Comparison of ENCODE assay signal across 14 cellular contexts in genomic region chr7:73885975-73886798, GRCh38. TPM values are rescaled to one million over a fixed set of nuclear protein-coding genes. Genes with fewer than 3 reads are reported as not detected.
DNase-seq lines count a peak whose midpoint lies in the region; ATAC-seq, FAIRE-seq and TF ChIP-seq lines count a peak whose summit lies in the region.
"Had no signal": no experiment of that assay in that cellular context is flagged by ENCODE, and none has a peak within 500 bp of the region (broad histone marks: within the 10 kb centered on the region; RNA-seq: fewer than 3 reads in every experiment).

No MANE protein-coding gene starts in this region.

- H3K9me2 ChIP-seq in PC-3 (replicated peaks; ENCODE audit: low read length), result no peaks in the 10 kb centered on the region

- H3K9me3 ChIP-seq in neuron (ENCODE audit: low read length), result no peaks in the 10 kb centered on the region
- H3K9me3 ChIP-seq in PC-3 (ENCODE audit: low read length), result no peaks in the 10 kb centered on the region
- H3K9me3 ChIP-seq: A549 had no signal

- no peaks in the 10 kb centered on the region for H3K36me3 Mint-ChIP-seq in natural killer cell treated with Interleukin-12 subunit alpha and Interleukin-12 subunit beta and Interleukin-15 and Interleukin-18, amount 100 ng/mL, for 72 hours
- no peaks in the 10 kb centered on the region for H3K36me3 Mint-ChIP-seq in natural killer cell
- no peaks in the 10 kb centered on the region for H3K36me3 Mint-ChIP-seq in activated CD8-positive, alpha-beta memory T cell treated with anti-CD3 and anti-CD28 coated beads, Interleukin-2, amount 10 ng/mL, durations not matched to agents 7 days and 5 days
- H3K36me3 Mint-ChIP-seq: activated naive CD8-positive, alpha-beta T cell had no signal

- intact Hi-C loops in natural killer cell (cut with micrococcal nuclease) (no loop called here), PC-3 (cut with micrococcal nuclease) (no loop called here)

- H3K4me1 ChIP-seq in neuron (ENCODE audit: insufficient read depth, low read length), result peaks cover 5% of the 10 kb centered on the region
- no peaks in the 10 kb centered on the region for H3K4me1 ChIP-seq in PC-3 (ENCODE audit: insufficient read depth, low read length)

- H3K4me2 ChIP-seq in PC-3 (ENCODE audit: low read length), result no peak overlapping the region
- H3K4me2 ChIP-seq: A549 had no signal

- no peak overlapping the region for H3K27ac Mint-ChIP-seq in natural killer cell treated with Interleukin-12 subunit alpha and Interleukin-12 subunit beta and Interleukin-15 and Interleukin-18, amount 100 ng/mL, for 72 hours
- no peak overlapping the region for H3K27ac Mint-ChIP-seq in natural killer cell
- no peak overlapping the region for H3K27ac Mint-ChIP-seq in activated CD8-positive, alpha-beta memory T cell treated with anti-CD3 and anti-CD28 coated beads, Interleukin-2, amount 10 ng/mL, durations not matched to agents 7 days and 5 days
- H3K27ac Mint-ChIP-seq: activated naive CD8-positive, alpha-beta T cell had no signal

- H3F3A ChIP-seq in PC-3 (ENCODE audit: low read length, unreplicated experiment), result no peaks in the 10 kb centered on the region

- H3K27me3 ChIP-seq in neuron (ENCODE audit: insufficient read depth, low read length) (peaks cover 6% of the 10 kb centered on the region), PC-3 (ENCODE audit: low read length) (no peaks in the 10 kb centered on the region)

- no peak for FAIRE-seq in H54 (lab: Jason Lieb, UNC)
- FAIRE-seq: A549, GM18507, keratinocyte had no signal

- ATAC-seq in natural killer cell treated with Interleukin-12 subunit alpha and Interleukin-12 subunit beta and Interleukin-15 and Interleukin-18, amount 100 ng/mL, for 72 hours, result peak; percentile 13 to 17
- ATAC-seq in natural killer cell (no peak), HG02763 (IDR thresholded peaks at IDR 0.05; ENCODE audit: unreplicated experiment) (no peak), PC-3 (no peak)
- ATAC-seq in activated CD8-positive, alpha-beta memory T cell treated with anti-CD3 and anti-CD28 coated beads, Interleukin-2, amount 10 ng/mL, durations not matched to agents 7 days and 5 days, result no peak
- ATAC-seq: A549 had no signal

- H3K36me3 ChIP-seq in neuron (ENCODE audit: insufficient read depth, low read length) (no peaks in the 10 kb centered on the region), PC-3 (ENCODE audit: low read depth, low read length) (no peaks in the 10 kb centered on the region)

- no peak for DNase-seq in natural killer cell treated with Interleukin-12 subunit alpha and Interleukin-12 subunit beta and Interleukin-15 and Interleukin-18, amount 100 ng/mL, for 72 hours (ENCODE audit: low spot score)
- DNase-seq in natural killer cell (no peak), glomerular visceral epithelial cell (ENCODE audit: extremely low spot score) (peak; percentile 53), H54 (ENCODE audit: insufficient read length, low spot score) (no peak), PC-3 (no peak)
- DNase-seq in activated CD8-positive, alpha-beta memory T cell treated with anti-CD3 and anti-CD28 coated beads, Interleukin-2, amount 10 ng/mL, durations not matched to agents 7 days and 5 days, result no peak
- DNase-seq: NCI-H1694 treated with DMSO at 0.1 percent for 48 hours, T1000 had no signal

- BruUV-seq in PC-3 (replicated peaks; lab: Mats Ljungman, UMichigan), result no TSS peak

- no peak overlapping the region for H3K9ac ChIP-seq in PC-3 (ENCODE audit: low read length)

- no peaks in the 10 kb centered on the region for H4K20me1 ChIP-seq in PC-3 (ENCODE audit: low read length)

- no peaks in the 10 kb centered on the region for H3K4me1 Mint-ChIP-seq in natural killer cell treated with Interleukin-12 subunit alpha and Interleukin-12 subunit beta and Interleukin-15 and Interleukin-18, amount 100 ng/mL, for 72 hours (ENCODE audit: low read depth in 2 of 2)
- peaks cover 0 to 5% of the 10 kb centered on the region in 2 donors for H3K4me1 Mint-ChIP-seq in natural killer cell
- peaks cover 10% of the 10 kb centered on the region for H3K4me1 Mint-ChIP-seq in activated CD8-positive, alpha-beta memory T cell treated with anti-CD3 and anti-CD28 coated beads, Interleukin-2, amount 10 ng/mL, durations not matched to agents 7 days and 5 days

- TF ChIP-seq CTCF in natural killer cell (IDR thresholded peaks at IDR 0.05) (no peak), PC-3 (conservative IDR thresholded peaks at IDR 0.05; ENCODE audit: low read depth, low read length) (no peak)

- H3K27me3 Mint-ChIP-seq in natural killer cell treated with Interleukin-12 subunit alpha and Interleukin-12 subunit beta and Interleukin-15 and Interleukin-18, amount 100 ng/mL, for 72 hours, result peaks cover 17 to 20% of the 10 kb centered on the region in 2 donors
- peaks cover 20 to 24% of the 10 kb centered on the region in 2 donors for H3K27me3 Mint-ChIP-seq in natural killer cell (ENCODE audit: low read depth in 2 of 2)
- H3K27me3 Mint-ChIP-seq in activated CD8-positive, alpha-beta memory T cell treated with anti-CD3 and anti-CD28 coated beads, Interleukin-2, amount 10 ng/mL, durations not matched to agents 7 days and 5 days, result peaks cover 16% of the 10 kb centered on the region

- no peaks in the 10 kb centered on the region for H3K9me3 Mint-ChIP-seq in natural killer cell treated with Interleukin-12 subunit alpha and Interleukin-12 subunit beta and Interleukin-15 and Interleukin-18, amount 100 ng/mL, for 72 hours
- no peaks in the 10 kb centered on the region for H3K9me3 Mint-ChIP-seq in natural killer cell
- no peaks in the 10 kb centered on the region for H3K9me3 Mint-ChIP-seq in activated CD8-positive, alpha-beta memory T cell treated with anti-CD3 and anti-CD28 coated beads, Interleukin-2, amount 10 ng/mL, durations not matched to agents 7 days and 5 days (ENCODE audit: low read depth)

- POLR2A ChIA-PET in PC-3 (lab: Charles Lee; ENCODE audit: unreplicated experiment), result no interaction called here

- H3K4me3 ChIP-seq in neuron (ENCODE audit: low read length) (no peak overlapping the region), PC-3 (ENCODE audit: low read length) (no peak overlapping the region)
- H3K4me3 ChIP-seq: A549 had no signal

- no peaks in the 10 kb centered on the region for H3K79me2 ChIP-seq in PC-3 (ENCODE audit: low read length)

- no peak for TF ChIP-seq POLR2A in H54 (IDR thresholded peaks at IDR 0.05; ENCODE audit: low read depth, low read length)

- CTCF ChIA-PET in activated CD8-positive, alpha-beta memory T cell treated with anti-CD3 and anti-CD28 coated beads, Interleukin-2, amount 10 ng/mL, durations not matched to agents 7 days and 5 days (lab: Charles Lee), result no interaction called here
- CTCF ChIA-PET in PC-3 (lab: Charles Lee), result no interaction called here

- no peak overlapping the region for H3K4me3 Mint-ChIP-seq in natural killer cell treated with Interleukin-12 subunit alpha and Interleukin-12 subunit beta and Interleukin-15 and Interleukin-18, amount 100 ng/mL, for 72 hours
- H3K4me3 Mint-ChIP-seq in natural killer cell, result no peak overlapping the region
- no peak overlapping the region for H3K4me3 Mint-ChIP-seq in activated CD8-positive, alpha-beta memory T cell treated with anti-CD3 and anti-CD28 coated beads, Interleukin-2, amount 10 ng/mL, durations not matched to agents 7 days and 5 days
- H3K4me3 Mint-ChIP-seq: activated naive CD8-positive, alpha-beta T cell had no signal

- H2AFZ ChIP-seq in neuron (ENCODE audit: low read depth, low read length) (peak overlapping the region; percentile 62), PC-3 (ENCODE audit: low read length) (no peak overlapping the region)

- no peak overlapping the region for H3K27ac ChIP-seq in PC-3 (ENCODE audit: low read length)

RNA-seq across cellular contexts. Expression of gene TMEM270, which starts 25.2 kb away (rescaled TPM):
- not detected for total RNA-seq in natural killer cell treated with Interleukin-12 subunit alpha and Interleukin-12 subunit beta and Interleukin-15 and Interleukin-18, amount 100 ng/mL, for 72 hours
- not detected for total RNA-seq in natural killer cell
- not detected for total RNA-seq in activated CD8-positive, alpha-beta memory T cell treated with anti-CD3 and anti-CD28 coated beads, Interleukin-2, amount 10 ng/mL, durations not matched to agents 7 days and 5 days
- 3.8 TPM in 1 of 2 replicates, not detected in the other for total RNA-seq in PC-3 (2014; rRNA removed)

RNA-seq across cellular contexts. Expression of gene METTL27, which starts 43.9 kb away (rescaled TPM):
- total RNA-seq in natural killer cell treated with Interleukin-12 subunit alpha and Interleukin-12 subunit beta and Interleukin-15 and Interleukin-18, amount 100 ng/mL, for 72 hours, result not detected
- total RNA-seq in natural killer cell, result 1 to 10 TPM in 1 of 3 donors, not detected in 2; 1.2 TPM
- total RNA-seq in activated CD8-positive, alpha-beta memory T cell treated with anti-CD3 and anti-CD28 coated beads, Interleukin-2, amount 10 ng/mL, durations not matched to agents 7 days and 5 days, result under 1 TPM in 1 of 2 experiments, not detected in 1; 0.55 TPM
- 0.35 and 3.3 TPM in 2 replicates for total RNA-seq in PC-3 (2014; rRNA removed)

RNA-seq across cellular contexts. Expression of gene CLDN4, which starts 55.4 kb away (rescaled TPM):
- not detected for total RNA-seq in natural killer cell treated with Interleukin-12 subunit alpha and Interleukin-12 subunit beta and Interleukin-15 and Interleukin-18, amount 100 ng/mL, for 72 hours
- under 1 TPM; 0.09 to 0.30 (median 0.20) TPM for total RNA-seq in natural killer cell
- under 1 TPM; 0.09 to 0.12 TPM for total RNA-seq in activated CD8-positive, alpha-beta memory T cell treated with anti-CD3 and anti-CD28 coated beads, Interleukin-2, amount 10 ng/mL, durations not matched to agents 7 days and 5 days
- total RNA-seq in PC-3 (2014; rRNA removed), result 656 and 724 TPM in 2 replicates

Comparison
In these comparisons a context has a peak if more than half of its experiments do, and no peak if none do; other contexts are left out.
1. ATAC-seq: peak in natural killer cell treated with Interleukin-12 subunit alpha and Interleukin-12 subunit beta and Interleukin-15 and Interleukin-18, amount 100 ng/mL, for 72 hours (2 of 2); none in natural killer cell (0 of 3), HG02763 (single experiment), activated CD8-positive, alpha-beta memory T cell treated with anti-CD3 and anti-CD28 coated beads, Interleukin-2, amount 10 ng/mL, durations not matched to agents 7 days and 5 days (single experiment) and PC-3 (single experiment).
2. RNA of gene CLDN4, which starts 55.4 kb away (total RNA-seq): 656 to 724 TPM in PC-3; 0.09 to 0.30 TPM in natural killer cell, 0.09 to 0.12 TPM in activated CD8-positive, alpha-beta memory T cell treated with anti-CD3 and anti-CD28 coated beads, Interleukin-2, amount 10 ng/mL, durations not matched to agents 7 days and 5 days and not detected in natural killer cell treated with Interleukin-12 subunit alpha and Interleukin-12 subunit beta and Interleukin-15 and Interleukin-18, amount 100 ng/mL, for 72 hours; every median in the first group is over 100 times any median in the second.